ENCODE assay signal across 8 cellular contexts in genomic region chr3:49855662-49856061, GRCh38. TPM values are rescaled to one million over a fixed set of nuclear protein-coding genes. Genes with fewer than 3 reads are reported as not detected.
DNase-seq lines count a peak whose midpoint lies in the region; ATAC-seq and TF ChIP-seq lines count a peak whose summit lies in the region.

No MANE protein-coding gene starts in this region.

- no peaks in the 10 kb centered on the region for H3K9me3 ChIP-seq in CD4-positive, alpha-beta T cell (ENCODE audit: control insufficient read depth, low read length)
- no peaks in the 10 kb centered on the region for H3K9me3 ChIP-seq in Loucy (ENCODE audit: insufficient read depth, low read depth, low read length)
- H3K9me3 ChIP-seq in neuron (ENCODE audit: low read length) = no peaks in the 10 kb centered on the region

- peak overlapping the region; percentile 83 for H3K4me3 Mint-ChIP-seq in CD4-positive, alpha-beta T cell
- H3K4me3 Mint-ChIP-seq in dendritic cell treated with granulocyte-macrophage colony-stimulating factor and Interleukin-4, amounts not matched to agents 40 ng/mL and 50 ng/mL, for 4 days = peak overlapping the region; percentile 82

- no peak overlapping the region for H3K27ac ChIP-seq in CD4-positive, alpha-beta T cell (ENCODE audit: low read depth, low read length)

- no peaks in the 10 kb centered on the region for H3K9me2 ChIP-seq in Loucy (replicated peaks; ENCODE audit: low read depth, low read length)

- H3K36me3 Mint-ChIP-seq in CD4-positive, alpha-beta T cell (ENCODE audit: low read depth) = no peaks in the 10 kb centered on the region
- H3K36me3 Mint-ChIP-seq in dendritic cell treated with granulocyte-macrophage colony-stimulating factor and Interleukin-4, amounts not matched to agents 40 ng/mL and 50 ng/mL, for 4 days (ENCODE audit: low read depth) = no peaks in the 10 kb centered on the region

- peak overlapping the region; percentile 89 for H3K4me3 ChIP-seq in Loucy (ENCODE audit: low read length, poor library complexity, severe bottlenecking)
- H3K4me3 ChIP-seq in neuron (ENCODE audit: low read length) = peak overlapping the region; percentile 84

- no peaks in the 10 kb centered on the region for H3F3A ChIP-seq in Loucy (ENCODE audit: low read depth)

- TF ChIP-seq CTCF in CD4-positive, alpha-beta T cell (IDR thresholded peaks at IDR 0.05) = no peak
- no peak for TF ChIP-seq CTCF in Loucy (conservative IDR thresholded peaks at IDR 0.05; ENCODE audit: low read length)

- DNase-seq in CD4-positive, alpha-beta T cell = no peak
- no peak for DNase-seq in iPS-NIHi7 (ENCODE audit: extremely low spot score)

- H3K36me3 ChIP-seq in Loucy (ENCODE audit: insufficient read depth, low read length) (no peaks in the 10 kb centered on the region), neuron (ENCODE audit: insufficient read depth, low read length) (peaks cover 14% of the 10 kb centered on the region)

- peaks cover 31% of the 10 kb centered on the region for H3K79me2 ChIP-seq in Loucy (ENCODE audit: insufficient read depth, low read length)

- H3K27me3 Mint-ChIP-seq in CD4-positive, alpha-beta T cell = no peaks in the 10 kb centered on the region
- H3K27me3 Mint-ChIP-seq in dendritic cell treated with granulocyte-macrophage colony-stimulating factor and Interleukin-4, amounts not matched to agents 40 ng/mL and 50 ng/mL, for 4 days = no peaks in the 10 kb centered on the region

- ATAC-seq in CD4-positive, alpha-beta T cell (ENCODE audit: poor library complexity) = no peak
- ATAC-seq in GM21526 (IDR thresholded peaks at IDR 0.05; ENCODE audit: low FRiP score, unreplicated experiment) (no peak), GM21423 (IDR thresholded peaks at IDR 0.05; ENCODE audit: unreplicated experiment) (no peak)
- ATAC-seq in activated CD4-positive, CD25-positive, alpha-beta regulatory T cell treated with anti-CD3 and anti-CD28 coated beads, Interleukin-2, amount 50 U/mL, for 24 hours = no peak

- intact Hi-C loops in CD4-positive, alpha-beta T cell (cut with DNase I, micrococcal nuclease) = loop anchor here (2.0 to 5.0 kb wide), 3 partner anchors 49 to 82 kb away; partner anchors contain the start of gene MON1A (in 1 of the 2)
- intact Hi-C loops in dendritic cell treated with granulocyte-macrophage colony-stimulating factor and Interleukin-4, amounts not matched to agents 40 ng/mL and 50 ng/mL, for 4 days (cut with micrococcal nuclease) = no loop called here

- H2AFZ ChIP-seq in Loucy (ENCODE audit: low read length) (no peak overlapping the region), neuron (ENCODE audit: low read depth, low read length) (peak overlapping the region; percentile 21)

- H3K27me3 ChIP-seq in CD4-positive, alpha-beta T cell (ENCODE audit: control insufficient read depth, insufficient read depth, low read length) = no peaks in the 10 kb centered on the region
- H3K27me3 ChIP-seq in Loucy (ENCODE audit: insufficient read depth, low read length, poor library complexity, severe bottlenecking) = no peaks in the 10 kb centered on the region
- no peaks in the 10 kb centered on the region for H3K27me3 ChIP-seq in neuron (ENCODE audit: insufficient read depth, low read length)

- H3K27ac Mint-ChIP-seq in CD4-positive, alpha-beta T cell = peak overlapping the region; percentile 85
- peak overlapping the region; percentile 76 for H3K27ac Mint-ChIP-seq in dendritic cell treated with granulocyte-macrophage colony-stimulating factor and Interleukin-4, amounts not matched to agents 40 ng/mL and 50 ng/mL, for 4 days

- no peaks in the 10 kb centered on the region for H4K20me1 ChIP-seq in Loucy (ENCODE audit: insufficient read depth, low read length, poor library complexity, severe bottlenecking)

- peaks cover 7% of the 10 kb centered on the region for H3K4me1 Mint-ChIP-seq in CD4-positive, alpha-beta T cell (ENCODE audit: low read depth)
- H3K4me1 Mint-ChIP-seq in dendritic cell treated with granulocyte-macrophage colony-stimulating factor and Interleukin-4, amounts not matched to agents 40 ng/mL and 50 ng/mL, for 4 days (ENCODE audit: low read depth) = peaks cover 10% of the 10 kb centered on the region

- H3K4me1 ChIP-seq in Loucy (ENCODE audit: insufficient read depth, low read length, poor library complexity, severe bottlenecking) = peaks cover 17% of the 10 kb centered on the region
- peaks cover 11% of the 10 kb centered on the region for H3K4me1 ChIP-seq in neuron (ENCODE audit: insufficient read depth, low read length)

- H3K4me2 ChIP-seq in Loucy (ENCODE audit: low read depth, low read length, poor library complexity, severe bottlenecking) = peak overlapping the region; percentile 84

- CTCF ChIA-PET in CD4-positive, alpha-beta T cell (lab: Charles Lee) = interaction anchor here (4.6 kb wide), 1 partner anchor 16 kb away, joined by 17 read pairs; no protein-coding TSS in a partner anchor

- POLR2A ChIA-PET in CD4-positive, alpha-beta T cell (lab: Charles Lee) = interaction anchor here (1.4 kb wide), 1 partner anchor 11 kb away, joined by 4 read pairs; no protein-coding TSS in a partner anchor

- no peaks in the 10 kb centered on the region for H3K9me3 Mint-ChIP-seq in CD4-positive, alpha-beta T cell
- H3K9me3 Mint-ChIP-seq in dendritic cell treated with granulocyte-macrophage colony-stimulating factor and Interleukin-4, amounts not matched to agents 40 ng/mL and 50 ng/mL, for 4 days = no peaks in the 10 kb centered on the region

- peak overlapping the region; percentile 80 for H3K9ac ChIP-seq in Loucy (ENCODE audit: low read depth, low read length, poor library complexity, severe bottlenecking)

RNA-seq across cellular contexts. Expression of gene TRAIP, which starts 0.7 kb away (rescaled TPM):
- 1 to 10 TPM; 2.4 TPM for total RNA-seq in CD4-positive, alpha-beta T cell

RNA-seq across cellular contexts. Expression of gene CAMKV, which starts 14.0 kb away (rescaled TPM):
- under 1 TPM in 1 of 2 experiments, not detected in 1; 0.28 TPM for total RNA-seq in CD4-positive, alpha-beta T cell

RNA-seq across cellular contexts. Expression of gene UBA7, which starts 41.9 kb away (rescaled TPM):
- total RNA-seq in CD4-positive, alpha-beta T cell = 100 to 1,000 TPM; 208 to 213 TPM

RNA-seq across cellular contexts. Expression of gene MST1R, which starts 48.0 kb away (rescaled TPM):
- under 1 TPM; 0.55 to 0.89 TPM for total RNA-seq in CD4-positive, alpha-beta T cell

RNA-seq across cellular contexts. Expression of gene INKA1, which starts 52.6 kb away (rescaled TPM):
- under 1 TPM; 0.85 to 0.87 TPM for total RNA-seq in CD4-positive, alpha-beta T cell
